17 cellular contexts compared by ENCODE assay signal in the genomic region with DNA sequence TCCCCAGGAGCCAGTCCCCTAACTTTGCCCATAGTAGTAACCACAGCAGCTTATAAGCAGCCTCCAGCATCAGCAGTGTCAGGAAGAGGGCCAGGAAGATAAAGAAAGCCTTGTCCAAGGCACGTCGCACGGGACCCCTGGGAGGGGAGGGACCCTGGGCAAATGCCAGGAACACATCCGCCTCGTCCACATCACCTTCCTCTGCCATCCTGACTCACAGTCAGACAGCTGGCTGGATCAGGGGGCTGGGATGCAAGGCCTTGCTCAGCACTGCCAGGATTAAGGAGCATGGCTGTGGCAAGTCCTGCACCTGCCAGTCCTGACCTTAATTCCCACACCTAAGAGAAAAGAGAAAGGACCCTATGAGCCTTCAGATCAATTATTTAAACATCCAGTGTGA.
"Had no signal": no experiment of that assay in that cellular context is flagged by ENCODE, and none has a peak within 500 bp of the region (broad histone marks: within the 10 kb centered on the region; RNA-seq: fewer than 3 reads in every experiment).

No MANE protein-coding gene starts in this region.

- H3K27me3 ChIP-seq: body of pancreas had no signal

- H3K9me3 ChIP-seq: body of pancreas, lower lobe of right lung had no signal

- H3K4me3 ChIP-seq: body of pancreas, lower lobe of right lung had no signal

- H3K36me3 ChIP-seq: lower lobe of right lung had no signal

- H3K27ac ChIP-seq: body of pancreas, lower lobe of right lung had no signal

- DNase-seq: activated CD4-positive, alpha-beta T cell treated with anti-CD3 and anti-CD28 coated beads, Interleukin-2, amount 50 U/mL, for 4 hours; activated effector memory CD4-positive, alpha-beta T cell treated with anti-CD3 and anti-CD28 coated beads, Interleukin-2, amount 50 U/mL, for 16 hours; activated T-cell treated with anti-CD3 and anti-CD28 coated beads, Interleukin-2, amount 50 U/mL, for 24 hours; amniotic stem cell; body of pancreas; central memory CD4-positive, alpha-beta T cell; endodermal cell; glutamatergic neuron; lower lobe of right lung; midbrain; naive thymus-derived CD4-positive, alpha-beta T cell; nucleus accumbens; right cardiac atrium; stimulated activated CD4-positive, alpha-beta T cell treated with anti-CD3 and anti-CD28 coated beads, Interleukin-1b, Interleukin-23, amount 100 ng/mL, for 48 hours; stimulated activated naive CD4-positive, alpha-beta T cell treated with Interleukin-2 at 50 U/mL for 16 hours; T-helper 2 cell; trophoblast cell had no signal
